Comparison of ENCODE assay signal across 11 cellular contexts in genomic region chr16:50986453-50986852, GRCh38.
"Had no signal": no experiment of that assay in that cellular context is flagged by ENCODE, and none has a peak within 500 bp of the region (broad histone marks: within the 10 kb centered on the region; RNA-seq: fewer than 3 reads in every experiment).

No MANE protein-coding gene starts in this region.

- FAIRE-seq: H1, H54 had no signal

- H3K4me1 Mint-ChIP-seq: GM23338, H9 had no signal

- ATAC-seq: GM23338, HCT116 had no signal

- H3K4me3 Mint-ChIP-seq: GM23338, H9, HFFc6 had no signal

- H3K9me3 ChIP-seq: HAP-1 had no signal

- H3K27ac Mint-ChIP-seq: GM23338, H9, HFFc6 had no signal

- H3K4me2 ChIP-seq: GM23338 had no signal

- H3K4me3 ChIP-seq: GM23248, GM23338, HAP-1 had no signal

- H3K27ac ChIP-seq: GM23248 had no signal

- H2AFZ ChIP-seq: GM23248, GM23338 had no signal

- DNase-seq: GM23248, GOT3, H7, H9, HCEC 1CT, HFFc6 had no signal

- H3K9ac ChIP-seq: GM23248 had no signal

- H3K36me3 ChIP-seq: HAP-1 had no signal

- H3K4me1 ChIP-seq: HAP-1 had no signal
